ENCODE assay signal across 9 cellular contexts in genomic region chr1:17494114-17494729, GRCh38. TPM values are rescaled to one million over a fixed set of nuclear protein-coding genes. Genes with fewer than 3 reads are reported as not detected.
DNase-seq lines count a peak whose midpoint lies in the region; ATAC-seq, FAIRE-seq and TF ChIP-seq lines count a peak whose summit lies in the region.
"Had no signal": no experiment of that assay in that cellular context is flagged by ENCODE, and none has a peak within 500 bp of the region (broad histone marks: within the 10 kb centered on the region; RNA-seq: fewer than 3 reads in every experiment).

No MANE protein-coding gene starts in this region.

- no peak overlapping the region for H3K9ac ChIP-seq in keratinocyte (ENCODE audit: control insufficient read depth, extremely low read depth, insufficient read depth, low read length)
- H3K9ac ChIP-seq: BLaER1 had no signal

- no peak for TF ChIP-seq POLR2A in breast epithelium (IDR thresholded peaks at IDR 0.05)

- no peaks in the 10 kb centered on the region for H3K27me3 ChIP-seq in WERI-Rb-1 (ENCODE audit: insufficient read depth, low read depth, severe bottlenecking)
- no peaks in the 10 kb centered on the region for H3K27me3 ChIP-seq in breast epithelium
- no peaks in the 10 kb centered on the region for H3K27me3 ChIP-seq in keratinocyte (ENCODE audit: control insufficient read depth, extremely low read depth, insufficient read depth, low read length)
- H3K27me3 ChIP-seq: BLaER1 had no signal

- H3K4me2 ChIP-seq in keratinocyte (ENCODE audit: control insufficient read depth, extremely low read depth, insufficient read depth, low read depth, low read length): no peak overlapping the region
- H3K4me2 ChIP-seq: BLaER1 had no signal

- intact Hi-C loops in breast epithelium (cut with DNase I; ENCODE audit: low total_unique reads): no loop called here

- DNase-seq in NCI-H1436 (lab: John Stamatoyannopoulos, UW): peak; percentile 60
- DNase-seq in NCI-H1436 treated with DMSO at 0.1 percent for 48 hours (lab: John Stamatoyannopoulos, UW): no peak
- DNase-seq in NCI-H1694 (lab: John Stamatoyannopoulos, UW): peak; percentile 14
- DNase-seq in WERI-Rb-1: peak; percentile 82
- peak in 1 of 2 donors; percentile 68 for DNase-seq in breast epithelium (ENCODE audit: low spot score in 2 of 2)
- peak; percentile 72 for DNase-seq in keratinocyte (ENCODE audit: low read depth, low spot score)
- peak; percentile 39 for DNase-seq in stimulated activated CD4-positive, alpha-beta T cell treated with anti-CD3 and anti-CD28 coated beads, Interleukin-2, amount 100 ng/mL, for 4 hours (ENCODE audit: low read depth)

- no peak overlapping the region for H2AFZ ChIP-seq in keratinocyte (ENCODE audit: control insufficient read depth, low read length)

- peak; percentile 88 for FAIRE-seq in keratinocyte (lab: Jason Lieb, UNC)

- H3K27ac ChIP-seq in WERI-Rb-1 (no peak overlapping the region), breast epithelium (no peak overlapping the region), keratinocyte (ENCODE audit: control insufficient read depth, insufficient read depth, low read length) (no peak overlapping the region)
- H3K27ac ChIP-seq: BLaER1 had no signal

- H3K36me3 ChIP-seq in WERI-Rb-1 (no peaks in the 10 kb centered on the region), breast epithelium (no peaks in the 10 kb centered on the region), keratinocyte (ENCODE audit: control insufficient read depth in 2 of 2, extremely low read depth in 1 of 2, insufficient read depth in 2 of 2, low read length in 2 of 2) (no peaks in the 10 kb centered on the region)
- H3K36me3 ChIP-seq: BLaER1 had no signal

- ATAC-seq in HG03280 (IDR thresholded peaks at IDR 0.05; ENCODE audit: unreplicated experiment): no peak

- H3K9me1 ChIP-seq in keratinocyte (ENCODE audit: control insufficient read depth, extremely low read depth, insufficient read depth, low read length): no peaks in the 10 kb centered on the region

- dilution Hi-C loops in keratinocyte (cut with MboI; ENCODE audit: extremely low pct_ligation_motif_present, low sequenced_read_pairs): no loop called here

- no peak overlapping the region for H3K4me3 ChIP-seq in WERI-Rb-1 (ENCODE audit: low read depth, low read length)
- no peak overlapping the region for H3K4me3 ChIP-seq in breast epithelium
- no peak overlapping the region for H3K4me3 ChIP-seq in keratinocyte (ENCODE audit: control insufficient read depth in 2 of 3, extremely low read depth in 1 of 3, insufficient read depth in 2 of 3, low read depth in 1 of 3, low read length in 3 of 3)
- H3K4me3 ChIP-seq: BLaER1 had no signal

- TF ChIP-seq CTCF in WERI-Rb-1 (IDR thresholded peaks at IDR 0.05; ENCODE audit: low read depth, low read length) (peak; percentile 95), breast epithelium (IDR thresholded peaks at IDR 0.05) (peak; percentile 70 to 85 (median 83)), keratinocyte (optimal IDR thresholded peaks at IDR 0.05 in 1 of 3, IDR thresholded peaks at IDR 0.05 in 1 of 3, conservative IDR thresholded peaks at IDR 0.05 in 1 of 3; ENCODE audit: extremely low read depth in 1 of 3, insufficient read depth in 2 of 3, low read length in 3 of 3) (peak; percentile 93 to 99 (median 94))

- no peaks in the 10 kb centered on the region for H4K20me1 ChIP-seq in keratinocyte (ENCODE audit: control insufficient read depth, extremely low read depth, insufficient read depth, low read length)
- H4K20me1 ChIP-seq: BLaER1 had no signal

- no peaks in the 10 kb centered on the region for H3K4me1 ChIP-seq in breast epithelium
- H3K4me1 ChIP-seq in keratinocyte (ENCODE audit: control insufficient read depth, extremely low read depth, insufficient read depth, low read length): peaks cover 6% of the 10 kb centered on the region
- H3K4me1 ChIP-seq: BLaER1 had no signal

- H3K9me3 ChIP-seq in WERI-Rb-1 (ENCODE audit: severe bottlenecking) (no peaks in the 10 kb centered on the region), breast epithelium (no peaks in the 10 kb centered on the region), keratinocyte (ENCODE audit: control insufficient read depth, low read depth, low read length) (no peaks in the 10 kb centered on the region)
- H3K9me3 ChIP-seq: BLaER1 had no signal

- H3K79me2 ChIP-seq in keratinocyte (ENCODE audit: control insufficient read depth, insufficient read depth, low read length): no peaks in the 10 kb centered on the region

RNA-seq across cellular contexts. Expression of gene ARHGEF10L, which starts 45.3 kb away (rescaled TPM):
- total RNA-seq in breast epithelium: 10 to 100 TPM; 36.7 to 51.4 (median 49.8) TPM
- polyA plus RNA-seq in keratinocyte: 2.4 to 5.1 TPM (median 2.8 TPM) in 3 replicates
- polyA plus RNA-seq in keratinocyte (2011; ENCODE audit: low read depth): 7.3 TPM
- 2.2 and 4.3 TPM in 2 replicates for polyA plus RNA-seq in keratinocyte (2011; cell fraction: cytosol; rRNA removed)
- 6.9 and 9.2 TPM in 2 replicates for polyA plus RNA-seq in keratinocyte (2011; cell fraction: nucleus; rRNA removed)
- polyA plus RNA-seq in keratinocyte (2012; ENCODE audit: low replicate concordance): 3.7 and 23.1 TPM in 2 replicates
- polyA minus RNA-seq in keratinocyte: 6.2 to 11.5 TPM (median 9.0 TPM) in 3 replicates
- 8.6 TPM for polyA minus RNA-seq in keratinocyte (2011; cell fraction: cytosol; rRNA and poly(A)+ RNA removed)
- 13.2 and 16.2 TPM in 2 replicates for polyA minus RNA-seq in keratinocyte (2011; cell fraction: nucleus; rRNA and poly(A)+ RNA removed)

RNA-seq across cellular contexts. Expression of gene RCC2, which starts 54.7 kb away (rescaled TPM):
- total RNA-seq in breast epithelium: 10 to 100 TPM; 21.1 to 39.0 (median 33.2) TPM
- polyA plus RNA-seq in keratinocyte: 29.4 to 103 TPM (median 45.2 TPM) in 3 replicates
- polyA plus RNA-seq in keratinocyte (2011; ENCODE audit: low read depth): 27.6 TPM
- 53.0 and 56.5 TPM in 2 replicates for polyA plus RNA-seq in keratinocyte (2011; cell fraction: cytosol; rRNA removed)
- polyA plus RNA-seq in keratinocyte (2011; cell fraction: nucleus; rRNA removed): 106 and 109 TPM in 2 replicates
- 81.8 and 95.7 TPM in 2 replicates for polyA plus RNA-seq in keratinocyte (2012; ENCODE audit: low replicate concordance)
- 76.6 to 117 TPM (median 85.3 TPM) in 3 replicates for polyA minus RNA-seq in keratinocyte
- polyA minus RNA-seq in keratinocyte (2011; cell fraction: cytosol; rRNA and poly(A)+ RNA removed): 95.5 TPM
- 49.8 and 50.0 TPM in 2 replicates for polyA minus RNA-seq in keratinocyte (2011; cell fraction: nucleus; rRNA and poly(A)+ RNA removed)
